Comparison of ENCODE assay signal across 22 cellular contexts in genomic region chr22:35996596-35996995, GRCh38. TPM values are rescaled to one million over a fixed set of nuclear protein-coding genes. Genes with fewer than 3 reads are reported as not detected.
A peak's percentile ranks its signal among the peaks of the same experiment; 100 is the strongest.
DNase-seq lines count a peak whose midpoint lies in the region; ATAC-seq and TF ChIP-seq lines count a peak whose summit lies in the region.
"Had no signal": no experiment of that assay in that cellular context is flagged by ENCODE, and none has a peak within 500 bp of the region (broad histone marks: within the 10 kb centered on the region; RNA-seq: fewer than 3 reads in every experiment).

No MANE protein-coding gene starts in this region.

- ATAC-seq in heart left ventricle (no peak), left cardiac atrium (no peak), psoas muscle (no peak), upper lobe of left lung (ENCODE audit: low FRiP score in 2 of 2) (no peak), left colon (no peak)

- no peak for DNase-seq in heart left ventricle
- no peak for DNase-seq in left cardiac atrium
- DNase-seq in foreskin melanocyte = peak; percentile 62
- DNase-seq in psoas muscle = no peak
- no peak for DNase-seq in upper lobe of left lung
- no peak for DNase-seq in ecto neural progenitor cell (ENCODE audit: low spot score)
- DNase-seq in left colon = no peak
- no peak for DNase-seq in T-helper 9 cell
- DNase-seq: 8988T; activated CD4-positive, CD25-positive, alpha-beta regulatory T cell; C1 segment of cervical spinal cord; dermis blood vessel endothelial cell; DMS 273 treated with DMSO at 0.1 percent for 48 hours; GF-D8; glutamatergic neuron; immature natural killer cell; Karpas-422; NCI-H1105; NCI-H2081 treated with DMSO at 0.1 percent for 48 hours; NCI-H510A treated with DMSO at 0.1 percent for 48 hours; SIG-M5 had no signal

- H3K36me3 ChIP-seq in heart left ventricle (no peaks in the 10 kb centered on the region), psoas muscle (ENCODE audit: insufficient read depth in 1 of 2, low read depth in 1 of 2) (no peaks in the 10 kb centered on the region), upper lobe of left lung (no peaks in the 10 kb centered on the region)
- H3K36me3 ChIP-seq: neural progenitor cell had no signal

- peaks cover 0 to 4% (median 0%) of the 10 kb centered on the region in 12 donors for H3K9me3 ChIP-seq in heart left ventricle
- no peaks in the 10 kb centered on the region for H3K9me3 ChIP-seq in psoas muscle
- H3K9me3 ChIP-seq in upper lobe of left lung = no peaks in the 10 kb centered on the region

- no peak for TF ChIP-seq EP300 in upper lobe of left lung (IDR thresholded peaks at IDR 0.05)

- intact Hi-C loops in heart left ventricle (cut with DNase I) = no loop called here
- intact Hi-C loops in left cardiac atrium (cut with DNase I) = no loop called here
- intact Hi-C loops in psoas muscle (cut with DNase I) = loop anchor here in 1 of 2 donors (10.0 kb wide), 1 partner anchor 52 kb away; no protein-coding TSS in a partner anchor
- intact Hi-C loops in left colon (cut with DNase I, micrococcal nuclease) = no loop called here

- no peak for TF ChIP-seq CTCF in heart left ventricle (IDR thresholded peaks at IDR 0.05)
- TF ChIP-seq CTCF in psoas muscle (IDR thresholded peaks at IDR 0.05) = no peak
- TF ChIP-seq CTCF in upper lobe of left lung (IDR thresholded peaks at IDR 0.05) = no peak

- no peak overlapping the region for H3K4me3 ChIP-seq in heart left ventricle
- H3K4me3 ChIP-seq in psoas muscle = no peak overlapping the region
- no peak overlapping the region for H3K4me3 ChIP-seq in upper lobe of left lung
- H3K4me3 ChIP-seq: neural progenitor cell had no signal

- peaks cover 3 to 65% (median 33%) of the 10 kb centered on the region in 12 donors for H3K4me1 ChIP-seq in heart left ventricle
- H3K4me1 ChIP-seq in psoas muscle = peaks cover 24% of the 10 kb centered on the region
- peaks cover 8 to 20% (median 12%) of the 10 kb centered on the region in 4 donors for H3K4me1 ChIP-seq in upper lobe of left lung
- H3K4me1 ChIP-seq: neural progenitor cell had no signal

- no peaks in the 10 kb centered on the region for H3K27me3 ChIP-seq in heart left ventricle
- H3K27me3 ChIP-seq in psoas muscle (ENCODE audit: insufficient read depth in 3 of 3, low read length in 2 of 3) = no peaks in the 10 kb centered on the region
- no peaks in the 10 kb centered on the region for H3K27me3 ChIP-seq in upper lobe of left lung
- H3K27me3 ChIP-seq: neural progenitor cell had no signal

- TF ChIP-seq POLR2A in heart left ventricle (IDR thresholded peaks at IDR 0.05) (no peak), upper lobe of left lung (IDR thresholded peaks at IDR 0.05) (no peak)

- WGBS in heart left ventricle, 4 donors = 40 to 58% (median 50%) methylated on average over 1 of the region's 1 CpG
- 35 to 42% (median 36%) methylated on average over 1 of the region's 1 CpG for WGBS in psoas muscle, 3 donors
- 43 to 69% methylated on average over 1 of the region's 1 CpG for WGBS in upper lobe of left lung, 2 donors

- H3K27ac ChIP-seq in heart left ventricle (peak overlapping the region; percentile 6 to 82 (median 78)), psoas muscle (peak overlapping the region; percentile 34), upper lobe of left lung (peak overlapping the region in 3 of 4 donors; percentile 57 to 69 (median 65))
- H3K27ac ChIP-seq: neural progenitor cell had no signal

RNA-seq across cellular contexts. Expression of gene RBFOX2, which starts 32.0 kb away (rescaled TPM):
- total RNA-seq in heart left ventricle = 100 to 1,000 TPM in 1 of 9 donors, 10 to 100 TPM in 8; 71.0 to 102 (median 84.8) TPM
- 10 to 100 TPM; 31.0 to 41.0 TPM for polyA plus RNA-seq in heart left ventricle
- 10 to 100 TPM; 71.5 to 73.6 TPM for total RNA-seq in left cardiac atrium
- total RNA-seq in psoas muscle = 10 to 100 TPM; 28.4 to 50.4 (median 36.8) TPM
- polyA plus RNA-seq in psoas muscle = 10 to 100 TPM in 2 of 3 donors, 1 to 10 TPM in 1; 7.7 to 20.5 (median 10.4) TPM
- 10 to 100 TPM; 47.8 to 86.4 (median 54.5) TPM for total RNA-seq in upper lobe of left lung
- total RNA-seq in left colon = 10 to 100 TPM; 34.3 to 48.8 TPM
